Comparison of ENCODE assay signal across 9 cellular contexts in genomic region chr12:56637621-56638020, GRCh38. TPM values are rescaled to one million over a fixed set of nuclear protein-coding genes. Genes with fewer than 3 reads are reported as not detected.
DNase-seq lines count a peak whose midpoint lies in the region; ATAC-seq, FAIRE-seq and TF ChIP-seq lines count a peak whose summit lies in the region.
"Had no signal": no experiment of that assay in that cellular context is flagged by ENCODE, and none has a peak within 500 bp of the region (broad histone marks: within the 10 kb centered on the region; RNA-seq: fewer than 3 reads in every experiment).

No MANE protein-coding gene starts in this region.

- CTCF ChIA-PET in activated CD4-positive, alpha-beta T cell treated with anti-CD3 and anti-CD28 coated beads for 36 hours (lab: Charles Lee) = interaction anchor here (1.1 to 1.4 kb wide), 2 partner anchors 8 to 49 kb away, joined by 3 to 4 read pairs; no protein-coding TSS in a partner anchor
- CTCF ChIA-PET in activated CD8-positive, alpha-beta T cell treated with anti-CD3 and anti-CD28 coated beads, Interleukin-2, amount 10 ng/mL, durations not matched to agents 7 days and 5 days (lab: Charles Lee) = interaction anchor here (1.0 kb wide), 1 partner anchor 21 kb away, joined by 3 read pairs; no protein-coding TSS in a partner anchor
- CTCF ChIA-PET in HepG2 (lab: Yijun Ruan, JAX; ENCODE audit: low intra/inter-chr PET ratio, low total read pairs) = interaction anchor here (0.8 to 1.8 kb wide), 2 partner anchors 8 to 43 kb away, joined by 4 to 5 read pairs; partner anchors contain the start of gene ATP5F1B

- H3K9me3 ChIP-seq in HepG2 (ENCODE audit: low read length) (no peaks in the 10 kb centered on the region), stomach smooth muscle (ENCODE audit: control insufficient read depth in 2 of 2, low read length in 2 of 2) (no peaks in the 10 kb centered on the region)
- H3K9me3 ChIP-seq: SJSA1 had no signal

- peaks cover 45% of the 10 kb centered on the region for H3K36me3 Mint-ChIP-seq in activated CD4-positive, alpha-beta T cell treated with anti-CD3 and anti-CD28 coated beads for 36 hours (ENCODE audit: low read depth)
- H3K36me3 Mint-ChIP-seq in activated CD8-positive, alpha-beta T cell treated with anti-CD3 and anti-CD28 coated beads, Interleukin-2, amount 10 ng/mL, durations not matched to agents 7 days and 5 days (ENCODE audit: low read depth) = peaks cover 46% of the 10 kb centered on the region

- no peak overlapping the region for H3K4me3 ChIP-seq in HepG2 (replicated peaks in 1 of 3; ENCODE audit: insufficient read depth in 1 of 3, low read depth in 2 of 3, low read length in 3 of 3)
- no peak overlapping the region for H3K4me3 ChIP-seq in stomach smooth muscle (ENCODE audit: low read length in 2 of 2)
- H3K4me3 ChIP-seq: SJSA1 had no signal

- H3K27me3 ChIP-seq in HepG2 (ENCODE audit: control insufficient read depth in 1 of 2, insufficient read depth in 2 of 2, low read length in 2 of 2) (peaks cover 0 to 3% of the 10 kb centered on the region in 2 experiments; a peak in 1 of 5 replicates), stomach smooth muscle (ENCODE audit: control insufficient read depth in 1 of 2, insufficient read depth in 2 of 2, low read length in 2 of 2) (no peaks in the 10 kb centered on the region)
- H3K27me3 ChIP-seq: SJSA1 had no signal

- no peaks in the 10 kb centered on the region for H3K27me3 Mint-ChIP-seq in activated CD4-positive, alpha-beta T cell treated with anti-CD3 and anti-CD28 coated beads for 36 hours
- no peaks in the 10 kb centered on the region for H3K27me3 Mint-ChIP-seq in activated CD8-positive, alpha-beta T cell treated with anti-CD3 and anti-CD28 coated beads, Interleukin-2, amount 10 ng/mL, durations not matched to agents 7 days and 5 days (ENCODE audit: low read depth)

- peak overlapping the region; percentile 56 for H3K4me2 ChIP-seq in HepG2 (ENCODE audit: low read depth, low read length)

- H3K4me1 ChIP-seq in HepG2 (ENCODE audit: insufficient read depth, low read length) = peaks cover 35% of the 10 kb centered on the region
- H3K4me1 ChIP-seq in stomach smooth muscle (ENCODE audit: control insufficient read depth, insufficient read depth, low read length) = peaks cover 37% of the 10 kb centered on the region

- no peak overlapping the region for H3K4me3 Mint-ChIP-seq in activated CD4-positive, alpha-beta T cell treated with anti-CD3 and anti-CD28 coated beads for 36 hours
- H3K4me3 Mint-ChIP-seq in activated CD8-positive, alpha-beta T cell treated with anti-CD3 and anti-CD28 coated beads, Interleukin-2, amount 10 ng/mL, durations not matched to agents 7 days and 5 days = no peak overlapping the region

- no peaks in the 10 kb centered on the region for H4K20me1 ChIP-seq in HepG2 (ENCODE audit: insufficient read depth, low read length)

- no peak for TF ChIP-seq RAD21 in HepG2 (CRISPR knock-in tag; IDR thresholded peaks at IDR 0.05)

- intact Hi-C loops in activated CD4-positive, alpha-beta T cell treated with anti-CD3 and anti-CD28 coated beads for 36 hours (cut with DNase I, micrococcal nuclease) = loop anchor here (2.0 to 10.0 kb wide), 12 partner anchors 51 to 1117 kb away; partner anchors contain the start of genes CDK4 (in 1 of the 2), DDIT3 (in 1 of the 2), MARCHF9 (in 1 of the 2) and MBD6 (in 1 of the 2)
- intact Hi-C loops in HepG2 (cut with micrococcal nuclease; ENCODE audit: unreplicated experiment) = loop anchor here (1.0 kb wide), 1 partner anchor 8 kb away; the partner anchor contains the start of gene ATP5F1B

- FAIRE-seq in HepG2 (lab: Jason Lieb, UNC) = no peak

- POLR2A ChIA-PET in activated CD4-positive, alpha-beta T cell treated with anti-CD3 and anti-CD28 coated beads for 36 hours (lab: Charles Lee) = no interaction called here
- POLR2A ChIA-PET in activated CD8-positive, alpha-beta T cell treated with anti-CD3 and anti-CD28 coated beads, Interleukin-2, amount 10 ng/mL, durations not matched to agents 7 days and 5 days (lab: Charles Lee) = interaction anchor here (0.6 to 2.0 kb wide), 2 partner anchors 8 to 47 kb away, joined by 3 to 7 read pairs; partner anchors contain the start of gene BAZ2A
- POLR2A ChIA-PET in HepG2 (lab: Yijun Ruan, JAX) = interaction anchor here (2.9 kb wide), 1 partner anchor 8 kb away, joined by 58 read pairs; the partner anchor contains the start of gene ATP5F1B

- H3K27ac ChIP-seq in HepG2 (ENCODE audit: extremely low read length, insufficient read depth, low read length) = peak overlapping the region; percentile 72
- peak overlapping the region; percentile 95 for H3K27ac ChIP-seq in stomach smooth muscle (ENCODE audit: low read length)
- H3K27ac ChIP-seq: SJSA1 had no signal

- no peaks in the 10 kb centered on the region for H3K9me3 Mint-ChIP-seq in activated CD4-positive, alpha-beta T cell treated with anti-CD3 and anti-CD28 coated beads for 36 hours (ENCODE audit: low read depth)
- no peaks in the 10 kb centered on the region for H3K9me3 Mint-ChIP-seq in activated CD8-positive, alpha-beta T cell treated with anti-CD3 and anti-CD28 coated beads, Interleukin-2, amount 10 ng/mL, durations not matched to agents 7 days and 5 days (ENCODE audit: insufficient read depth)

- DNase-seq in activated CD4-positive, alpha-beta T cell treated with anti-CD3 and anti-CD28 coated beads for 36 hours = no peak
- DNase-seq in activated CD4-positive, alpha-beta T cell treated with anti-CD3 and anti-CD28 coated beads, Interleukin-2, amount 50 U/mL, for 1 hour = no peak
- DNase-seq in activated CD8-positive, alpha-beta T cell treated with anti-CD3 and anti-CD28 coated beads, Interleukin-2, amount 10 ng/mL, durations not matched to agents 7 days and 5 days = no peak
- DNase-seq in HepG2 (ENCODE audit: low spot score) (no peak), occipital lobe (lab: John Stamatoyannopoulos, UW) (no peak)

- 55% methylated on average over 2 of the region's 2 CpGs for WGBS in HepG2 (ENCODE audit: low lambda C conversion rate)

- TF ChIP-seq POLR2A in HepG2 (IDR thresholded peaks at IDR 0.05; ENCODE audit: insufficient read depth in 1 of 2, low read depth in 2 of 2, low read length in 2 of 2) = no peak

- H2AFZ ChIP-seq in HepG2 (ENCODE audit: low read length) = no peak overlapping the region

- no peak for TF ChIP-seq CTCF in HepG2 (CRISPR knock-in tag; IDR thresholded peaks at IDR 0.05)

- peak overlapping the region; percentile 48; the same call in 1 of the 2 replicates for H3K9ac ChIP-seq in HepG2 (ENCODE audit: insufficient read depth, low read depth, low read length)
- H3K9ac ChIP-seq in stomach smooth muscle (ENCODE audit: low read length in 2 of 2) = no peak overlapping the region

- H3K27ac Mint-ChIP-seq in activated CD4-positive, alpha-beta T cell treated with anti-CD3 and anti-CD28 coated beads for 36 hours = peak overlapping the region; percentile 92
- peak overlapping the region; percentile 74 for H3K27ac Mint-ChIP-seq in activated CD8-positive, alpha-beta T cell treated with anti-CD3 and anti-CD28 coated beads, Interleukin-2, amount 10 ng/mL, durations not matched to agents 7 days and 5 days

- TF ChIP-seq EP300 in HepG2 (IDR thresholded peaks at IDR 0.05; ENCODE audit: low read depth in 2 of 2, low read length in 2 of 2) (no peak), HepG2 (CRISPR knock-in tag; IDR thresholded peaks at IDR 0.05; ENCODE audit: borderline replicate concordance) (no peak)

- peaks cover 29% of the 10 kb centered on the region for H3K79me2 ChIP-seq in HepG2 (ENCODE audit: insufficient read depth, low read length)

- peaks cover 60% of the 10 kb centered on the region for H3K4me1 Mint-ChIP-seq in activated CD4-positive, alpha-beta T cell treated with anti-CD3 and anti-CD28 coated beads for 36 hours
- peaks cover 63% of the 10 kb centered on the region for H3K4me1 Mint-ChIP-seq in activated CD8-positive, alpha-beta T cell treated with anti-CD3 and anti-CD28 coated beads, Interleukin-2, amount 10 ng/mL, durations not matched to agents 7 days and 5 days (ENCODE audit: low read depth)

- BruUV-seq in HepG2 (replicated peaks; lab: Mats Ljungman, UMichigan) = no TSS peak

- ATAC-seq in activated CD4-positive, alpha-beta T cell treated with anti-CD3 and anti-CD28 coated beads for 36 hours = no peak
- ATAC-seq in activated CD8-positive, alpha-beta T cell treated with anti-CD3 and anti-CD28 coated beads, Interleukin-2, amount 10 ng/mL, durations not matched to agents 7 days and 5 days = no peak
- ATAC-seq in HepG2 = no peak
- no peak for ATAC-seq in HG02759 (IDR thresholded peaks at IDR 0.05; ENCODE audit: unreplicated experiment)
- ATAC-seq in GM18868 (IDR thresholded peaks at IDR 0.05; ENCODE audit: unreplicated experiment) = no peak

- in situ Hi-C loops in HepG2 (cut with HindIII; ENCODE audit: extremely low pct_ligation_motif_present, low pct_unique_long_range_greater_than_20kb) = no loop called here

- H3K36me3 ChIP-seq in HepG2 (replicated peaks in 1 of 2; ENCODE audit: control insufficient read depth in 1 of 2, insufficient read depth in 2 of 2, low read length in 2 of 2) (peaks cover 8 to 42% of the 10 kb centered on the region in 2 experiments), stomach smooth muscle (ENCODE audit: control insufficient read depth in 2 of 2, insufficient read depth in 2 of 2, low read length in 2 of 2) (peaks cover 34 to 35% of the 10 kb centered on the region in 2 donors)

RNA-seq across cellular contexts. Expression of gene BAZ2A, which starts 7.5 kb away (rescaled TPM):
- 100 to 1,000 TPM in 1 of 2 experiments, 10 to 100 TPM in 1; 79.4 to 129 TPM for total RNA-seq in activated CD4-positive, alpha-beta T cell treated with anti-CD3 and anti-CD28 coated beads for 36 hours
- 10 to 100 TPM; 92.2 to 96.0 TPM for total RNA-seq in activated CD8-positive, alpha-beta T cell treated with anti-CD3 and anti-CD28 coated beads, Interleukin-2, amount 10 ng/mL, durations not matched to agents 7 days and 5 days
- 21.8 and 25.5 TPM in 2 replicates for total RNA-seq in HepG2 (2016; rRNA removed; fragmentation: Illumina TruSeq; extraction: Trizol)
- total RNA-seq in HepG2 (2016; cell fraction: cytosol; rRNA removed; fragmentation: Illumina TruSeq; extraction: Trizol; ENCODE audit: low read depth) = 7.5 and 9.3 TPM in 2 replicates
- 19.6 and 20.3 TPM in 2 replicates for total RNA-seq in HepG2 (2016; cell fraction: insoluble cytoplasmic fraction; rRNA removed; fragmentation: Illumina TruSeq; extraction: Trizol)
- 10.4 and 11.5 TPM in 2 replicates for total RNA-seq in HepG2 (2016; cell fraction: membrane; rRNA removed; fragmentation: Illumina TruSeq; extraction: Trizol)
- 26.9 and 27.3 TPM in 2 replicates for total RNA-seq in HepG2 (2016; cell fraction: nucleus; rRNA removed; fragmentation: Illumina TruSeq; extraction: Trizol)
- 63.5 and 73.5 TPM in 2 replicates for polyA plus RNA-seq in HepG2 (2011; rRNA removed)
- polyA plus RNA-seq in HepG2 (2011; cell fraction: cytosol; rRNA removed) = 26.0 and 27.6 TPM in 2 replicates
- polyA plus RNA-seq in HepG2 (2011; cell fraction: nucleus; rRNA removed) = 119 and 134 TPM in 2 replicates
- polyA plus RNA-seq in HepG2 (2012) = 46.0 and 50.1 TPM in 2 replicates
- 0.96 and 1.7 TPM in 2 replicates for polyA plus RNA-seq in HepG2 (2016; cell fraction: cytosol; fragmentation: Illumina TruSeq; extraction: Trizol; ENCODE audit: low read depth)
- polyA plus RNA-seq in HepG2 (2016; cell fraction: insoluble cytoplasmic fraction; fragmentation: Illumina TruSeq; extraction: Trizol; ENCODE audit: low read depth) = 18.5 and 25.0 TPM in 2 replicates
- polyA plus RNA-seq in HepG2 (2016; cell fraction: membrane; fragmentation: Illumina TruSeq; extraction: Trizol; ENCODE audit: low read depth) = 4.6 and 4.7 TPM in 2 replicates
- 52.0 and 52.8 TPM in 2 replicates for polyA plus RNA-seq in HepG2 (2016; cell fraction: nucleus; fragmentation: Illumina TruSeq; extraction: Trizol; ENCODE audit: insufficient read depth, low read depth)
- 99.4 and 117 TPM in 2 replicates for polyA minus RNA-seq in HepG2 (2011; rRNA and poly(A)+ RNA removed; ENCODE audit: low replicate concordance)
- polyA minus RNA-seq in HepG2 (2011; cell fraction: cytosol; rRNA and poly(A)+ RNA removed) = 47.0 and 52.8 TPM in 2 replicates
- 86.6 and 108 TPM in 2 replicates for polyA minus RNA-seq in HepG2 (2011; cell fraction: nucleus; rRNA and poly(A)+ RNA removed)
- total RNA-seq in occipital lobe = 10.0 TPM

RNA-seq across cellular contexts. Expression of gene ATP5F1B, which starts 8.2 kb away (rescaled TPM):
- total RNA-seq in activated CD4-positive, alpha-beta T cell treated with anti-CD3 and anti-CD28 coated beads for 36 hours = 100 to 1,000 TPM; 756 to 818 TPM
- total RNA-seq in activated CD8-positive, alpha-beta T cell treated with anti-CD3 and anti-CD28 coated beads, Interleukin-2, amount 10 ng/mL, durations not matched to agents 7 days and 5 days = 100 to 1,000 TPM; 669 to 680 TPM
- total RNA-seq in HepG2 (2016; rRNA removed; fragmentation: Illumina TruSeq; extraction: Trizol) (1,051 and 1,399 TPM in 2 replicates), occipital lobe (359 TPM)
- total RNA-seq in HepG2 (2016; cell fraction: cytosol; rRNA removed; fragmentation: Illumina TruSeq; extraction: Trizol; ENCODE audit: low read depth) = 224 and 228 TPM in 2 replicates
- 1,021 and 1,411 TPM in 2 replicates for total RNA-seq in HepG2 (2016; cell fraction: insoluble cytoplasmic fraction; rRNA removed; fragmentation: Illumina TruSeq; extraction: Trizol)
- 344 and 367 TPM in 2 replicates for total RNA-seq in HepG2 (2016; cell fraction: membrane; rRNA removed; fragmentation: Illumina TruSeq; extraction: Trizol)
- 359 and 382 TPM in 2 replicates for total RNA-seq in HepG2 (2016; cell fraction: nucleus; rRNA removed; fragmentation: Illumina TruSeq; extraction: Trizol)
- 985 and 1,180 TPM in 2 replicates for polyA plus RNA-seq in HepG2 (2011; rRNA removed)
- 961 and 1,057 TPM in 2 replicates for polyA plus RNA-seq in HepG2 (2011; cell fraction: cytosol; rRNA removed)
- 521 and 614 TPM in 2 replicates for polyA plus RNA-seq in HepG2 (2011; cell fraction: nucleus; rRNA removed)
- polyA plus RNA-seq in HepG2 (2012) = 690 and 871 TPM in 2 replicates
- 156 and 174 TPM in 2 replicates for polyA plus RNA-seq in HepG2 (2016; cell fraction: cytosol; fragmentation: Illumina TruSeq; extraction: Trizol; ENCODE audit: low read depth)
- polyA plus RNA-seq in HepG2 (2016; cell fraction: insoluble cytoplasmic fraction; fragmentation: Illumina TruSeq; extraction: Trizol; ENCODE audit: low read depth) = 1,081 and 1,136 TPM in 2 replicates
- 252 and 280 TPM in 2 replicates for polyA plus RNA-seq in HepG2 (2016; cell fraction: membrane; fragmentation: Illumina TruSeq; extraction: Trizol; ENCODE audit: low read depth)
- 530 and 544 TPM in 2 replicates for polyA plus RNA-seq in HepG2 (2016; cell fraction: nucleus; fragmentation: Illumina TruSeq; extraction: Trizol; ENCODE audit: insufficient read depth, low read depth)
- polyA minus RNA-seq in HepG2 (2011; rRNA and poly(A)+ RNA removed; ENCODE audit: low replicate concordance) = 2,113 and 3,228 TPM in 2 replicates
- polyA minus RNA-seq in HepG2 (2011; cell fraction: cytosol; rRNA and poly(A)+ RNA removed) = 569 and 591 TPM in 2 replicates
- 160 and 202 TPM in 2 replicates for polyA minus RNA-seq in HepG2 (2011; cell fraction: nucleus; rRNA and poly(A)+ RNA removed)

RNA-seq across cellular contexts. Expression of gene PTGES3, which starts 50.5 kb away (rescaled TPM):
- total RNA-seq in activated CD4-positive, alpha-beta T cell treated with anti-CD3 and anti-CD28 coated beads for 36 hours = 100 to 1,000 TPM; 284 to 386 TPM
- total RNA-seq in activated CD8-positive, alpha-beta T cell treated with anti-CD3 and anti-CD28 coated beads, Interleukin-2, amount 10 ng/mL, durations not matched to agents 7 days and 5 days = 100 to 1,000 TPM; 273 to 290 TPM
- total RNA-seq in HepG2 (2016; rRNA removed; fragmentation: Illumina TruSeq; extraction: Trizol) (159 and 290 TPM in 2 replicates), occipital lobe (86.4 TPM)
- total RNA-seq in HepG2 (2016; cell fraction: cytosol; rRNA removed; fragmentation: Illumina TruSeq; extraction: Trizol; ENCODE audit: low read depth) = 36.7 and 44.1 TPM in 2 replicates
- 170 and 269 TPM in 2 replicates for total RNA-seq in HepG2 (2016; cell fraction: insoluble cytoplasmic fraction; rRNA removed; fragmentation: Illumina TruSeq; extraction: Trizol)
- 155 and 168 TPM in 2 replicates for total RNA-seq in HepG2 (2016; cell fraction: membrane; rRNA removed; fragmentation: Illumina TruSeq; extraction: Trizol)
- 118 and 124 TPM in 2 replicates for total RNA-seq in HepG2 (2016; cell fraction: nucleus; rRNA removed; fragmentation: Illumina TruSeq; extraction: Trizol)
- polyA plus RNA-seq in HepG2 (2011; rRNA removed) = 43.7 and 54.4 TPM in 2 replicates
- polyA plus RNA-seq in HepG2 (2011; cell fraction: cytosol; rRNA removed) = 23.9 and 37.8 TPM in 2 replicates
- polyA plus RNA-seq in HepG2 (2011; cell fraction: nucleus; rRNA removed) = 16.1 and 21.1 TPM in 2 replicates
- polyA plus RNA-seq in HepG2 (2012) = 244 and 265 TPM in 2 replicates
- 58.0 and 58.7 TPM in 2 replicates for polyA plus RNA-seq in HepG2 (2016; cell fraction: cytosol; fragmentation: Illumina TruSeq; extraction: Trizol; ENCODE audit: low read depth)
- polyA plus RNA-seq in HepG2 (2016; cell fraction: insoluble cytoplasmic fraction; fragmentation: Illumina TruSeq; extraction: Trizol; ENCODE audit: low read depth) = 452 and 465 TPM in 2 replicates
- polyA plus RNA-seq in HepG2 (2016; cell fraction: membrane; fragmentation: Illumina TruSeq; extraction: Trizol; ENCODE audit: low read depth) = 140 and 145 TPM in 2 replicates
- polyA plus RNA-seq in HepG2 (2016; cell fraction: nucleus; fragmentation: Illumina TruSeq; extraction: Trizol; ENCODE audit: insufficient read depth, low read depth) = 228 and 240 TPM in 2 replicates
- polyA minus RNA-seq in HepG2 (2011; rRNA and poly(A)+ RNA removed; ENCODE audit: low replicate concordance) = 15.3 and 29.9 TPM in 2 replicates
- polyA minus RNA-seq in HepG2 (2011; cell fraction: cytosol; rRNA and poly(A)+ RNA removed) = 57.2 and 64.6 TPM in 2 replicates
- 23.0 and 29.1 TPM in 2 replicates for polyA minus RNA-seq in HepG2 (2011; cell fraction: nucleus; rRNA and poly(A)+ RNA removed)
